1 cellular context compared by ENCODE assay signal in the genomic region with DNA sequence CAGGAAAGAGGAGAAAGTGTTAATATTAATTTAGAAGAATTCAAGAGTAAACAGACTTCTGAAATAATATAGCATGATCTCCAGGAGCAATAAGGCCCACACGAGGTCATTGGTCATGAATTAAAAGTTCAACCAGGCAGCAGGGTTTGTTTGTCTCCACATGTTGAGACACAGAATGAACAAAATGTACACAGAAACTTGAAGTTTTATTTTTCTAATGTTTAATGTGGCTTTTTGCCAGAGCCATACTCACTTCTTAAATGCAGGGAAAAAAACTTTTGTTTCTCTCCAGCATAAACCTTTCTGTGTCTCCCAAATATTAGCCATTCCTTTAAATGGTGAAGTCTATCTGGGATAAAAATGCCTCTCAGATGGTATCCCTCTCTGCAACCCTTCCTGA.
TF ChIP-seq lines count a peak whose summit lies in the region.

No MANE protein-coding gene starts in this region.

TF ChIP-seq in IMR-90, 13 proteins besides CTCF, POLR2A, EP300 and RAD21 (continued from another document):
- TF ChIP-seq, protein P1, sequence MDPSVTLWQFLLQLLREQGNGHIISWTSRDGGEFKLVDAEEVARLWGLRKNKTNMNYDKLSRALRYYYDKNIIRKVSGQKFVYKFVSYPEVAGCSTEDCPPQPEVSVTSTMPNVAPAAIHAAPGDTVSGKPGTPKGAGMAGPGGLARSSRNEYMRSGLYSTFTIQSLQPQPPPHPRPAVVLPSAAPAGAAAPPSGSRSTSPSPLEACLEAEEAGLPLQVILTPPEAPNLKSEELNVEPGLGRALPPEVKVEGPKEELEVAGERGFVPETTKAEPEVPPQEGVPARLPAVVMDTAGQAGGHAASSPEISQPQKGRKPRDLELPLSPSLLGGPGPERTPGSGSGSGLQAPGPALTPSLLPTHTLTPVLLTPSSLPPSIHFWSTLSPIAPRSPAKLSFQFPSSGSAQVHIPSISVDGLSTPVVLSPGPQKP (IDR thresholded peaks at IDR 0.05; ENCODE audit: borderline replicate concordance, low read depth, low read length) = no peak
- TF ChIP-seq, protein P2, sequence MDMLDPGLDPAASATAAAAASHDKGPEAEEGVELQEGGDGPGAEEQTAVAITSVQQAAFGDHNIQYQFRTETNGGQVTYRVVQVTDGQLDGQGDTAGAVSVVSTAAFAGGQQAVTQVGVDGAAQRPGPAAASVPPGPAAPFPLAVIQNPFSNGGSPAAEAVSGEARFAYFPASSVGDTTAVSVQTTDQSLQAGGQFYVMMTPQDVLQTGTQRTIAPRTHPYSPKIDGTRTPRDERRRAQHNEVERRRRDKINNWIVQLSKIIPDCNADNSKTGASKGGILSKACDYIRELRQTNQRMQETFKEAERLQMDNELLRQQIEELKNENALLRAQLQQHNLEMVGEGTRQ (IDR thresholded peaks at IDR 0.05; ENCODE audit: low read depth, low read length) = no peak
- TF ChIP-seq CHD1 (IDR thresholded peaks at IDR 0.05; ENCODE audit: low read depth, low read length) = no peak
